In genomic region chr20:47354710-47355488, GRCh38 we compare ENCODE assay signal across 8 cellular contexts. TPM values are rescaled to one million over a fixed set of nuclear protein-coding genes. Genes with fewer than 3 reads are reported as not detected.
DNase-seq lines count a peak whose midpoint lies in the region; ATAC-seq, FAIRE-seq and TF ChIP-seq lines count a peak whose summit lies in the region.

No MANE protein-coding gene starts in this region.

- H3K27ac Mint-ChIP-seq in astrocyte (ENCODE audit: unreplicated experiment), result peak overlapping the region; percentile 82

- dilution Hi-C loops in IMR-90 (cut with HindIII; ENCODE audit: low sequenced_read_pairs, unreplicated experiment), result no loop called here

- peak overlapping the region; percentile 88 for H2AK5ac ChIP-seq in IMR-90 (ENCODE audit: low read depth, low read length)

- no peak; the same call in 1 of the 2 replicates for TF ChIP-seq POLR2A in IMR-90 (IDR thresholded peaks at IDR 0.05; ENCODE audit: low read depth, low read length)

- no peaks in the 10 kb centered on the region for H3K9me3 ChIP-seq in IMR-90 (ENCODE audit: control insufficient read depth, insufficient read depth, low read length)
- H3K9me3 ChIP-seq in astrocyte (ENCODE audit: insufficient read depth, low read depth, low read length), result no peaks in the 10 kb centered on the region
- no peaks in the 10 kb centered on the region for H3K9me3 ChIP-seq in lung (ENCODE audit: control insufficient read depth in 2 of 2, insufficient read depth in 1 of 2, low read length in 1 of 2)

- peak overlapping the region; percentile 97 to 99 for H4K8ac ChIP-seq in IMR-90 (ENCODE audit: low read depth in 2 of 2, low read length in 2 of 2)

- in situ Hi-C loops in IMR-90 (cut with MboI; ENCODE audit: low sequenced_read_pairs), result no loop called here

- peak overlapping the region; percentile 86 for H4K91ac ChIP-seq in IMR-90 (ENCODE audit: insufficient read depth, low read depth, low read length)

- no TSS peak for BruUV-seq in IMR-90 (replicated peaks; lab: Mats Ljungman, UMichigan)

- no peak for ATAC-seq in IMR-90 (ENCODE audit: low read depth)
- ATAC-seq in lung (ENCODE audit: insufficient read depth, low FRiP score), result no peak
- ATAC-seq in HG02763 (IDR thresholded peaks at IDR 0.05; ENCODE audit: unreplicated experiment), result no peak
- ATAC-seq in HG03520 (IDR thresholded peaks at IDR 0.05; ENCODE audit: unreplicated experiment), result no peak

- no peak for DNase-seq in AG10803 (ENCODE audit: low read depth)
- DNase-seq in IMR-90, result peak; percentile 71
- no peak for DNase-seq in astrocyte (ENCODE audit: low read depth)
- no peak for DNase-seq in lung (ENCODE audit: low spot score)
- no peak for DNase-seq in glomerular visceral epithelial cell (ENCODE audit: extremely low spot score)
- DNase-seq in SKM-1 (lab: John Stamatoyannopoulos, UW; ENCODE audit: unreplicated experiment), result no peak

- H3K4ac ChIP-seq in IMR-90 (ENCODE audit: low read depth, low read length), result peak overlapping the region; percentile 100

- H2BK15ac ChIP-seq in IMR-90 (ENCODE audit: low read depth, low read length), result peak overlapping the region; percentile 79

- H3K4me1 Mint-ChIP-seq in astrocyte (ENCODE audit: low read depth, unreplicated experiment), result peaks cover 72% of the 10 kb centered on the region

- CTCF ChIA-PET in IMR-90 (lab: Yijun Ruan, JAX), result interaction anchor here (0.6 to 1.2 kb wide), 5 partner anchors 27 to 608 kb away, joined by 3 to 6 read pairs (median 6); no protein-coding TSS in a partner anchor

- no peaks in the 10 kb centered on the region for H3K27me3 Mint-ChIP-seq in astrocyte (ENCODE audit: low read depth, unreplicated experiment)

- H3K9me3 Mint-ChIP-seq in astrocyte (ENCODE audit: unreplicated experiment), result no peaks in the 10 kb centered on the region

- peaks cover 31 to 63% of the 10 kb centered on the region in 2 experiments; a peak in 3 of 4 replicates for H3K79me1 ChIP-seq in IMR-90 (ENCODE audit: low read depth in 1 of 2, low read length in 2 of 2)

- H3K4me2 ChIP-seq in IMR-90 (ENCODE audit: low read depth, low read length) (peak overlapping the region; percentile 56), astrocyte (ENCODE audit: low read length) (peak overlapping the region; percentile 80)

- peak overlapping the region; percentile 94 for H3K23ac ChIP-seq in IMR-90 (ENCODE audit: low read depth, low read length)

- peak overlapping the region; percentile 94 for H3K56ac ChIP-seq in IMR-90 (ENCODE audit: extremely low read depth, insufficient read depth, low read length)

- peak overlapping the region; percentile 98 for H4K5ac ChIP-seq in IMR-90 (ENCODE audit: low read depth, low read length)

- H2AK9ac ChIP-seq in IMR-90 (replicated peaks; ENCODE audit: low read depth, low read length, poor library complexity), result peak overlapping the region; percentile 89

- H3K14ac ChIP-seq in IMR-90 (replicated peaks; ENCODE audit: low read depth, low read length), result peak overlapping the region; percentile 100

- peak overlapping the region; percentile 98 for H3K27ac ChIP-seq in IMR-90 (ENCODE audit: insufficient read depth, low read length)
- H3K27ac ChIP-seq in astrocyte (ENCODE audit: low read depth, low read length), result peak overlapping the region; percentile 95
- H3K27ac ChIP-seq in lung (ENCODE audit: low read depth in 1 of 2, low read length in 1 of 2), result peak overlapping the region; percentile 80 to 99

- no peaks in the 10 kb centered on the region for H3K36me3 Mint-ChIP-seq in astrocyte (ENCODE audit: low read depth, unreplicated experiment)

- no peak for FAIRE-seq in astrocyte (lab: Jason Lieb, UNC)

- H3K9ac ChIP-seq in IMR-90 (ENCODE audit: low read depth, low read length), result peak overlapping the region; percentile 71
- peak overlapping the region; percentile 86 for H3K9ac ChIP-seq in astrocyte (ENCODE audit: low read length)

- H3K4me1 ChIP-seq in IMR-90 (ENCODE audit: control insufficient read depth, insufficient read depth, low read length) (peaks cover 74% of the 10 kb centered on the region), astrocyte (ENCODE audit: insufficient read depth, low read length) (peaks cover 97% of the 10 kb centered on the region), lung (ENCODE audit: control insufficient read depth in 2 of 2, insufficient read depth in 2 of 2, low read length in 2 of 2) (peaks cover 27 to 62% of the 10 kb centered on the region in 2 donors)

- H3K79me2 ChIP-seq in astrocyte (ENCODE audit: insufficient read depth, low read length), result peaks cover 64% of the 10 kb centered on the region

- H2AFZ ChIP-seq in IMR-90 (replicated peaks; ENCODE audit: low read length, poor library complexity) (no peak overlapping the region), astrocyte (ENCODE audit: low read depth, low read length) (no peak overlapping the region)

- H2BK20ac ChIP-seq in IMR-90 (ENCODE audit: low read depth, low read length), result peak overlapping the region; percentile 91

- H4K20me1 ChIP-seq in IMR-90 (ENCODE audit: insufficient read depth, low read length) (no peaks in the 10 kb centered on the region), astrocyte (ENCODE audit: insufficient read depth, low read length) (no peaks in the 10 kb centered on the region)

- peaks cover 16% of the 10 kb centered on the region for H3K9me1 ChIP-seq in IMR-90 (ENCODE audit: insufficient read depth, low read length)

- no peak overlapping the region for H3K4me3 Mint-ChIP-seq in astrocyte (ENCODE audit: unreplicated experiment)

- no peaks in the 10 kb centered on the region for H3K27me3 ChIP-seq in IMR-90 (ENCODE audit: control insufficient read depth, insufficient read depth, low read length)
- no peaks in the 10 kb centered on the region for H3K27me3 ChIP-seq in astrocyte (ENCODE audit: insufficient read depth, low read length)
- no peaks in the 10 kb centered on the region for H3K27me3 ChIP-seq in lung (ENCODE audit: control insufficient read depth, insufficient read depth)

- WGBS in IMR-90 (ENCODE audit: extremely low coverage in 2 of 2, insufficient read length in 1 of 2), 2 experiments, result no CpG with 5 or more reads among the region's 4 CpGs
- WGBS in lung, 2 donors, result 13 to 35% methylated on average over 4 of the region's 4 CpGs

- POLR2A ChIA-PET in IMR-90 (lab: Charles Lee; ENCODE audit: unreplicated experiment), result interaction anchor here (0.6 to 2.4 kb wide), 5 partner anchors 8 to 80 kb away, joined by 3 to 9 read pairs (median 4); no protein-coding TSS in a partner anchor

- H2BK120ac ChIP-seq in IMR-90 (ENCODE audit: low read depth, low read length), result peak overlapping the region; percentile 99

- peak overlapping the region; percentile 97 for H2BK5ac ChIP-seq in IMR-90 (ENCODE audit: low read depth, low read length, poor library complexity, severe bottlenecking)

- TF ChIP-seq CTCF in AG10803 (conservative IDR thresholded peaks at IDR 0.05; ENCODE audit: low read length), result no peak
- TF ChIP-seq CTCF in IMR-90 (conservative IDR thresholded peaks at IDR 0.05; ENCODE audit: low read depth, low read length), result no peak
- TF ChIP-seq CTCF in astrocyte (IDR thresholded peaks at IDR 0.05; ENCODE audit: insufficient read depth, low read depth, low read length), result no peak
- no peak for TF ChIP-seq CTCF in lung (IDR thresholded peaks at IDR 0.05; ENCODE audit: control extremely low read depth, extremely low read depth)

- peak overlapping the region; percentile 26 for H3K4me3 ChIP-seq in AG10803 (ENCODE audit: low read length)
- H3K4me3 ChIP-seq in IMR-90 (ENCODE audit: insufficient read depth, low read depth, low read length), result peak overlapping the region; percentile 6
- peak overlapping the region; percentile 39 for H3K4me3 ChIP-seq in astrocyte (ENCODE audit: insufficient read depth, low read depth, low read length)
- H3K4me3 ChIP-seq in lung, result no peak overlapping the region

- intact Hi-C loops in IMR-90 (cut with micrococcal nuclease), result no loop called here

- H3K36me3 ChIP-seq in IMR-90 (ENCODE audit: control insufficient read depth, insufficient read depth, low read length), result no peaks in the 10 kb centered on the region
- no peaks in the 10 kb centered on the region for H3K36me3 ChIP-seq in astrocyte (ENCODE audit: insufficient read depth, low read length)
- no peaks in the 10 kb centered on the region for H3K36me3 ChIP-seq in lung (ENCODE audit: control insufficient read depth in 2 of 2, insufficient read depth in 2 of 2, low read length in 2 of 2)

- TF ChIP-seq RAD21 in IMR-90 (IDR thresholded peaks at IDR 0.05; ENCODE audit: low read length), result 0 out of 2 replicates have a peak, but pooled peaks have one; percentile 5

- H3K18ac ChIP-seq in IMR-90 (ENCODE audit: low read depth, low read length), result peak overlapping the region; percentile 98

TF ChIP-seq in IMR-90, 13 proteins besides CTCF, POLR2A, EP300 and RAD21:
- TF ChIP-seq NFE2L2 (IDR thresholded peaks at IDR 0.05; ENCODE audit: low read depth, low read length) (no peak), CEBPB (IDR thresholded peaks at IDR 0.05; ENCODE audit: low read depth, low read length) (peak; percentile 60), MXI1 (IDR thresholded peaks at IDR 0.05; ENCODE audit: borderline replicate concordance, low read depth, low read length) (no peak), SMC3 (IDR thresholded peaks at IDR 0.05; ENCODE audit: low read depth, low read length) (no peak), RFX5 (IDR thresholded peaks at IDR 0.05; ENCODE audit: low read depth, low read length) (no peak)
TF ChIP-seq in IMR-90: peak in this region for 1.

RNA-seq across cellular contexts. Expression of gene ZMYND8, which starts 1.6 kb away (rescaled TPM):
- total RNA-seq in IMR-90 (2012; rRNA removed) (23.6 and 24.0 TPM in 2 replicates), astrocyte (43.9 and 45.8 TPM in 2 replicates), lung (10 to 100 TPM; 45.2 to 46.4 TPM)
- polyA plus RNA-seq in IMR-90 (2012; rRNA removed) (28.2 and 28.3 TPM in 2 replicates), lung (10 to 100 TPM; 14.2 to 15.1 TPM)
- polyA plus RNA-seq in IMR-90 (2012; cell fraction: cytosol; rRNA removed), result 12.6 and 14.1 TPM in 2 replicates
- polyA plus RNA-seq in IMR-90 (2012; cell fraction: nucleus; rRNA removed; ENCODE audit: low replicate concordance), result 43.6 and 72.5 TPM in 2 replicates
